ENCODE assay signal across 8 cellular contexts in the genomic region with DNA sequence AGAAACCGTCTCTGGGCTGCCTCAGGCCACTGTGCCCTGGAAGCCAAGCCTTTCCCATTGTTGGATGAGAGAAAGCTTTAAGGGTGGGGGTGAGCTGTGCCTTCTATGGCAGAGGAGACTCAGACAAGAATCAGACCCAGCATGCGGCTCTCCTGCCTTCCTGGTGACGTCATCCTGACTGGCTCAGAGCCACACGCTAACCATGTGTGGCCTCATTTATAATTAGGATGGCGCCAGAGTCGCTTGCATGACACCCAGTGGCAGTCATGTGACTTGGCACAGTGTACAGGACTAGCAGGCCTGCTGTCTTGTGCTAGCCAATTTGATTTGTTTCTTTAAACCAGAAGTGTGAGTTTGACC.
A peak's percentile ranks its signal among the peaks of the same experiment; 100 is the strongest.
DNase-seq lines count a peak whose midpoint lies in the region; ATAC-seq, FAIRE-seq and TF ChIP-seq lines count a peak whose summit lies in the region.

No MANE protein-coding gene starts in this region.

- FAIRE-seq in astrocyte (lab: Jason Lieb, UNC), result peak; percentile 98
- FAIRE-seq in GM12892 (lab: Jason Lieb, UNC), result no peak

- TF ChIP-seq POLR2A in GM12892 (IDR thresholded peaks at IDR 0.05; ENCODE audit: low read depth, low read length), result no peak

- H3K4me1 Mint-ChIP-seq in astrocyte (ENCODE audit: low read depth, unreplicated experiment), result peaks cover 33% of the 10 kb centered on the region

- H3K27me3 ChIP-seq in astrocyte (ENCODE audit: insufficient read depth, low read length), result no peaks in the 10 kb centered on the region
- no peaks in the 10 kb centered on the region for H3K27me3 ChIP-seq in right cardiac atrium (ENCODE audit: control insufficient read depth, insufficient read depth)

- peak overlapping the region; percentile 73 for H3K9ac ChIP-seq in astrocyte (ENCODE audit: low read length)

- no peaks in the 10 kb centered on the region for H3K27me3 Mint-ChIP-seq in astrocyte (ENCODE audit: low read depth, unreplicated experiment)

- ATAC-seq in right cardiac atrium (peak; percentile 90 to 93), HG02973 (IDR thresholded peaks at IDR 0.05; ENCODE audit: unreplicated experiment) (no peak)

- peaks cover 78% of the 10 kb centered on the region for H3K79me2 ChIP-seq in astrocyte (ENCODE audit: insufficient read depth, low read length)

- no peak overlapping the region for H3K4me3 ChIP-seq in astrocyte (ENCODE audit: insufficient read depth, low read depth, low read length)
- H3K4me3 ChIP-seq in right cardiac atrium (ENCODE audit: low read length), result no peak overlapping the region

- no peaks in the 10 kb centered on the region for H3K9me3 ChIP-seq in astrocyte (ENCODE audit: insufficient read depth, low read depth, low read length)
- no peaks in the 10 kb centered on the region for H3K9me3 ChIP-seq in right cardiac atrium (ENCODE audit: control insufficient read depth, low read length)

- H3K27ac ChIP-seq in astrocyte (ENCODE audit: low read depth, low read length) (peak overlapping the region; percentile 82), right cardiac atrium (ENCODE audit: low read length) (peak overlapping the region; percentile 79)

- H4K20me1 ChIP-seq in astrocyte (ENCODE audit: insufficient read depth, low read length), result peaks cover 92% of the 10 kb centered on the region

- H3K27ac Mint-ChIP-seq in astrocyte (ENCODE audit: unreplicated experiment), result peak overlapping the region; percentile 68

- no peak for TF ChIP-seq CTCF in astrocyte (IDR thresholded peaks at IDR 0.05; ENCODE audit: insufficient read depth, low read depth, low read length)

- 5% methylated on average over 6 of the region's 6 CpGs for WGBS in right cardiac atrium

- peaks cover 2% of the 10 kb centered on the region for H3K9me3 Mint-ChIP-seq in astrocyte (ENCODE audit: unreplicated experiment)

- H3K36me3 ChIP-seq in astrocyte (ENCODE audit: insufficient read depth, low read length), result peaks cover 55% of the 10 kb centered on the region

- peak overlapping the region; percentile 65 for H3K4me2 ChIP-seq in astrocyte (ENCODE audit: low read length)

- intact Hi-C loops in right cardiac atrium (cut with DNase I), result loop anchor here in 1 of 4 donors (10.0 kb wide), 1 partner anchor 96 kb away; the partner anchor contains the start of gene SH3BP4

- H3K4me1 ChIP-seq in astrocyte (ENCODE audit: insufficient read depth, low read length) (peaks cover 47% of the 10 kb centered on the region), right cardiac atrium (ENCODE audit: control insufficient read depth, insufficient read depth, low read length) (peaks cover 20% of the 10 kb centered on the region)

- no peak overlapping the region for H2AFZ ChIP-seq in astrocyte (ENCODE audit: low read depth, low read length)

- peaks cover 35% of the 10 kb centered on the region for H3K36me3 Mint-ChIP-seq in astrocyte (ENCODE audit: low read depth, unreplicated experiment)

- DNase-seq in EH (ENCODE audit: low read depth) (peak; percentile 99), NCI-H2081 treated with DMSO at 0.1 percent for 48 hours (lab: John Stamatoyannopoulos, UW) (peak; percentile 94), astrocyte (ENCODE audit: low read depth) (peak; percentile 92), right cardiac atrium (peak; percentile 95 to 98 (median 96)), renal cortical epithelial cell (ENCODE audit: low read depth) (peak; percentile 77), GM12892 (ENCODE audit: insufficient read length) (no peak), T-helper 9 cell (no peak)

- H3K4me3 Mint-ChIP-seq in astrocyte (ENCODE audit: unreplicated experiment), result no peak overlapping the region

Comparison
In these comparisons a context has a peak if more than half of its experiments do, and no peak if none do; other contexts are left out.
1. DNase-seq: peak in EH (single experiment), NCI-H2081 treated with DMSO at 0.1 percent for 48 hours (single experiment), astrocyte (single experiment), right cardiac atrium (3 of 3) and renal cortical epithelial cell (single experiment); none in GM12892 (single experiment) and T-helper 9 cell (single experiment).